1 cellular context compared by ENCODE assay signal in the genomic region with DNA sequence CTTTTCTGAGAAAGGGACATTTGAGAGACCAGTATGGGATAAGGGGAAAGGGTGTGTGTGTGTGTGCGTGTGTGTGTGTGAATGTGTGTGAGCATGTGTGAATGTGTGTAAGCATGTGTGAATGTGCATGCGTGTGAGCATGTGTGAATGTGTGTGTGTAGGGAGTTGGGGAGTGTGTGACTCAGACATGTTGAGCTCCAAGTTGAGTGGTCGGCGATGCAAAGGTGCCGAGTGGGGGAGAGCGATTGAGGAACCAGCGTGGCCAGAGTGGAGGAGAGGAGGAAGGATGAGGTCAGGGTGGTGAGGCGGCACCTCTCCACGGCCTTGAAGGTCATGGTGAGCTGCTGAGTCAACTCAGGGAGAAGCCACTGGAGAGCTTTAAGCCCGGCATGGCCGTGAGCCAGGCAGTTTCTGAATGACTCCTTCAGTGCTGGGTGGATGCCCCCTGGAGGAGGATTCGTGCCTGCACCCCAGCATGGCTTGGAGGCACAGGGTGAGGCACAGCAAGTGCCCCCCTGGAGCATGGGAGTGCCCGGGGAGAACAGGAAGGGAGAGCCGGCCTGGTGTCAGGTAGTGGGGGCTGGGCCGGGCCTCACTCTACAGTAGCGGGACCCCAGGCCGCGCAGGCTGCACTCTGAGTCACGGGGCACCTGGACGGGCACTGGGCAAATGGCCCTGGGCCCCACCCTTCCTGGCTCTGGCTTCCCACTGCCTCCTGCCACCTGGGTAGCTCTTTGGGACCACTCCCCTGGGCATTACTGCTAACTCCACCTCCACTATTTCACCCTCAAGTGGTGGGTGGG.
TF ChIP-seq lines count a peak whose summit lies in the region.

No MANE protein-coding gene starts in this region.

TF ChIP-seq in K562, 482 proteins besides CTCF, POLR2A, EP300 and RAD21 (continued from another document and continues in another):
- no peak for TF ChIP-seq RREB1 (CRISPR knock-in tag; IDR thresholded peaks at IDR 0.05)
- no peak for TF ChIP-seq CBFA2T2 (conservative IDR thresholded peaks at IDR 0.05)
- no peak for TF ChIP-seq ZBTB8A (IDR thresholded peaks at IDR 0.05; ENCODE audit: partially characterized antibody)
- TF ChIP-seq FOXJ2 (tag; IDR thresholded peaks at IDR 0.05): no peak
- TF ChIP-seq, protein P1, sequence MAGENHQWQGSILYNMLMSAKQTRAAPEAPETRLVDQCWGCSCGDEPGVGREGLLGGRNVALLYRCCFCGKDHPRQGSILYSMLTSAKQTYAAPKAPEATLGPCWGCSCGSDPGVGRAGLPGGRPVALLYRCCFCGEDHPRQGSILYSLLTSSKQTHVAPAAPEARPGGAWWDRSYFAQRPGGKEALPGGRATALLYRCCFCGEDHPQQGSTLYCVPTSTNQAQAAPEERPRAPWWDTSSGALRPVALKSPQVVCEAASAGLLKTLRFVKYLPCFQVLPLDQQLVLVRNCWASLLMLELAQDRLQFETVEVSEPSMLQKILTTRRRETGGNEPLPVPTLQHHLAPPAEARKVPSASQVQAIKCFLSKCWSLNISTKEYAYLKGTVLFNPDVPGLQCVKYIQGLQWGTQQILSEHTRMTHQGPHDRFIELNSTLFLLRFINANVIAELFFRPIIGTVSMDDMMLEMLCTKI (IDR thresholded peaks at IDR 0.05; ENCODE audit: partially characterized antibody): no peak
- no peak for TF ChIP-seq ADNP (tag; IDR thresholded peaks at IDR 0.05)
- no peak for TF ChIP-seq PHB (CRISPR knock-in tag; IDR thresholded peaks at IDR 0.05)
- TF ChIP-seq ZBTB12 (CRISPR knock-in tag; IDR thresholded peaks at IDR 0.05): no peak
- TF ChIP-seq, protein P2, sequence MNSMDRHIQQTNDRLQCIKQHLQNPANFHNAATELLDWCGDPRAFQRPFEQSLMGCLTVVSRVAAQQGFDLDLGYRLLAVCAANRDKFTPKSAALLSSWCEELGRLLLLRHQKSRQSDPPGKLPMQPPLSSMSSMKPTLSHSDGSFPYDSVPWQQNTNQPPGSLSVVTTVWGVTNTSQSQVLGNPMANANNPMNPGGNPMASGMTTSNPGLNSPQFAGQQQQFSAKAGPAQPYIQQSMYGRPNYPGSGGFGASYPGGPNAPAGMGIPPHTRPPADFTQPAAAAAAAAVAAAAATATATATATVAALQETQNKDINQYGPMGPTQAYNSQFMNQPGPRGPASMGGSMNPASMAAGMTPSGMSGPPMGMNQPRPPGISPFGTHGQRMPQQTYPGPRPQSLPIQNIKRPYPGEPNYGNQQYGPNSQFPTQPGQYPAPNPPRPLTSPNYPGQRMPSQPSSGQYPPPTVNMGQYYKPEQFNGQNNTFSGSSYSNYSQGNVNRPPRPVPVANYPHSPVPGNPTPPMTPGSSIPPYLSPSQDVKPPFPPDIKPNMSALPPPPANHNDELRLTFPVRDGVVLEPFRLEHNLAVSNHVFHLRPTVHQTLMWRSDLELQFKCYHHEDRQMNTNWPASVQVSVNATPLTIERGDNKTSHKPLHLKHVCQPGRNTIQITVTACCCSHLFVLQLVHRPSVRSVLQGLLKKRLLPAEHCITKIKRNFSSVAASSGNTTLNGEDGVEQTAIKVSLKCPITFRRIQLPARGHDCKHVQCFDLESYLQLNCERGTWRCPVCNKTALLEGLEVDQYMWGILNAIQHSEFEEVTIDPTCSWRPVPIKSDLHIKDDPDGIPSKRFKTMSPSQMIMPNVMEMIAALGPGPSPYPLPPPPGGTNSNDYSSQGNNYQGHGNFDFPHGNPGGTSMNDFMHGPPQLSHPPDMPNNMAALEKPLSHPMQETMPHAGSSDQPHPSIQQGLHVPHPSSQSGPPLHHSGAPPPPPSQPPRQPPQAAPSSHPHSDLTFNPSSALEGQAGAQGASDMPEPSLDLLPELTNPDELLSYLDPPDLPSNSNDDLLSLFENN (IDR thresholded peaks at IDR 0.05; ENCODE audit: low read depth in 2 of 2, low read length in 2 of 2): 0 out of 4 replicates have a peak, but pooled peaks of 1 of the 2 experiments have one; percentile 35
- TF ChIP-seq DEAF1 (CRISPR knock-in tag; IDR thresholded peaks at IDR 0.05): no peak
- peak; percentile 89 for TF ChIP-seq NFRKB (IDR thresholded peaks at IDR 0.05; ENCODE audit: low read depth)
- TF ChIP-seq SRF (CRISPR knock-in tag; IDR thresholded peaks at IDR 0.05): no peak; a peak in 1 of 4 replicates
- no peak for TF ChIP-seq KDM5B (IDR thresholded peaks at IDR 0.05; ENCODE audit: insufficient replicate concordance, low read depth, low read length)
- TF ChIP-seq ZNF133 (CRISPR knock-in tag; IDR thresholded peaks at IDR 0.05): no peak
- TF ChIP-seq BCL6 (CRISPR knock-in tag; IDR thresholded peaks at IDR 0.05): no peak
- no peak for TF ChIP-seq ZNF224 (CRISPR knock-in tag; IDR thresholded peaks at IDR 0.05)
- TF ChIP-seq, protein P3, sequence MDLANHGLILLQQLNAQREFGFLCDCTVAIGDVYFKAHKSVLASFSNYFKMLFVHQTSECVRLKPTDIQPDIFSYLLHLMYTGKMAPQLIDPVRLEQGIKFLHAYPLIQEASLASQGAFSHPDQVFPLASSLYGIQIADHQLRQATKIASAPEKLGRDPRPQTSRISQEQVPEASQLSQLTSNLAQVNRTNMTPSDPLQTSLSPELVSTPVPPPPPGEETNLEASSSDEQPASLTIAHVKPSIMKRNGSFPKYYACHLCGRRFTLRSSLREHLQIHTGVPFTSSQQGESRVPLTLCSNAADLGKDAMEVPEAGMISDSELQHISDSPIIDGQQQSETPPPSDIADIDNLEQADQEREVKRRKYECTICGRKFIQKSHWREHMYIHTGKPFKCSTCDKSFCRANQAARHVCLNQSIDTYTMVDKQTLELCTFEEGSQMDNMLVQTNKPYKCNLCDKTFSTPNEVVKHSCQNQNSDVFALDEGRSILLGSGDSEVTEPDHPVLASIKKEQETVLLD (IDR thresholded peaks at IDR 0.05): peak; percentile 91
- TF ChIP-seq SMARCA5 (IDR thresholded peaks at IDR 0.05): peak; percentile 96
- no peak for TF ChIP-seq BDP1 (IDR thresholded peaks at IDR 0.05; ENCODE audit: insufficient read depth, insufficient read length)
- TF ChIP-seq, protein P4, sequence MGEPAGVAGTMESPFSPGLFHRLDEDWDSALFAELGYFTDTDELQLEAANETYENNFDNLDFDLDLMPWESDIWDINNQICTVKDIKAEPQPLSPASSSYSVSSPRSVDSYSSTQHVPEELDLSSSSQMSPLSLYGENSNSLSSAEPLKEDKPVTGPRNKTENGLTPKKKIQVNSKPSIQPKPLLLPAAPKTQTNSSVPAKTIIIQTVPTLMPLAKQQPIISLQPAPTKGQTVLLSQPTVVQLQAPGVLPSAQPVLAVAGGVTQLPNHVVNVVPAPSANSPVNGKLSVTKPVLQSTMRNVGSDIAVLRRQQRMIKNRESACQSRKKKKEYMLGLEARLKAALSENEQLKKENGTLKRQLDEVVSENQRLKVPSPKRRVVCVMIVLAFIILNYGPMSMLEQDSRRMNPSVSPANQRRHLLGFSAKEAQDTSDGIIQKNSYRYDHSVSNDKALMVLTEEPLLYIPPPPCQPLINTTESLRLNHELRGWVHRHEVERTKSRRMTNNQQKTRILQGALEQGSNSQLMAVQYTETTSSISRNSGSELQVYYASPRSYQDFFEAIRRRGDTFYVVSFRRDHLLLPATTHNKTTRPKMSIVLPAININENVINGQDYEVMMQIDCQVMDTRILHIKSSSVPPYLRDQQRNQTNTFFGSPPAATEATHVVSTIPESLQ (CRISPR knock-in tag; IDR thresholded peaks at IDR 0.05): no peak
- TF ChIP-seq POLR2B (IDR thresholded peaks at IDR 0.05; ENCODE audit: low read depth, partially characterized antibody): peak; percentile 44
- TF ChIP-seq LARP7 (IDR thresholded peaks at IDR 0.05): peak; percentile 95; the same call in 1 of the 2 replicates
- no peak for TF ChIP-seq ZNF354B (CRISPR knock-in tag; IDR thresholded peaks at IDR 0.05)
- TF ChIP-seq SPI1 (IDR thresholded peaks at IDR 0.05; ENCODE audit: borderline replicate concordance, low read depth, low read length): 0 out of 2 replicates have a peak, but pooled peaks have one; percentile 23
- no peak for TF ChIP-seq ZNF512 (tag; IDR thresholded peaks at IDR 0.05)
- no peak for TF ChIP-seq ZFPM2 (CRISPR knock-in tag; IDR thresholded peaks at IDR 0.05)
- 0 out of 2 replicates have a peak, but pooled peaks have one; percentile 41 for TF ChIP-seq SNIP1 (IDR thresholded peaks at IDR 0.05; ENCODE audit: low read depth)
- peak; percentile 46; the same call in 1 of the 2 replicates for TF ChIP-seq ZNF740 (CRISPR knock-in tag; IDR thresholded peaks at IDR 0.05)
- no peak; a peak in 1 of 4 replicates for TF ChIP-seq ZNF740 (tag; IDR thresholded peaks at IDR 0.05)
- no peak for TF ChIP-seq SMAD1 (IDR thresholded peaks at IDR 0.05; ENCODE audit: low read depth, low read length, partially characterized antibody)
- no peak for TF ChIP-seq ZNF449 (CRISPR knock-in tag; IDR thresholded peaks at IDR 0.05)
